ENCODE assay signal across 8 cellular contexts in genomic region chr19:40465025-40465780, GRCh38. TPM values are rescaled to one million over a fixed set of nuclear protein-coding genes. Genes with fewer than 3 reads are reported as not detected.
A peak's percentile ranks its signal among the peaks of the same experiment; 100 is the strongest.
DNase-seq lines count a peak whose midpoint lies in the region; ATAC-seq and TF ChIP-seq lines count a peak whose summit lies in the region.

TSS of gene BLVRB (minus strand) at chr19:40465745. CDS start at chr19:40465688, 57 bp downstream.

- H4K20me1 ChIP-seq in mammary epithelial cell (ENCODE audit: insufficient read depth, low read length) = no peaks in the 10 kb centered on the region

- H3K4me2 ChIP-seq in mammary epithelial cell (ENCODE audit: insufficient read depth, low read depth, low read length) = peak within 1 kb of the TSS; percentile 85

- H3K27me3 ChIP-seq in CD4-positive, CD25-positive, alpha-beta regulatory T cell (ENCODE audit: control insufficient read depth, insufficient read depth, low read length) = peaks cover 7% of the 10 kb centered on the region
- no peaks in the 10 kb centered on the region for H3K27me3 ChIP-seq in Peyer's patch
- H3K27me3 ChIP-seq in mammary epithelial cell (ENCODE audit: insufficient read depth, low read length) = no peaks in the 10 kb centered on the region

- H3K9me3 ChIP-seq in CD4-positive, CD25-positive, alpha-beta regulatory T cell (ENCODE audit: control insufficient read depth in 2 of 2, low read length in 2 of 2) = no peaks in the 10 kb centered on the region
- H3K9me3 ChIP-seq in Peyer's patch (no peaks in the 10 kb centered on the region), mammary epithelial cell (replicated peaks; ENCODE audit: insufficient read depth, low read length) (no peaks in the 10 kb centered on the region)

- peak in 1 of 3 donors; percentile 48 for DNase-seq in CD4-positive, CD25-positive, alpha-beta regulatory T cell
- no peak for DNase-seq in Peyer's patch
- DNase-seq in mammary epithelial cell = peak; percentile 74
- peak; percentile 68 for DNase-seq in kidney tubule cell (ENCODE audit: low spot score)
- DNase-seq in stimulated activated naive CD8-positive, alpha-beta T cell treated with anti-CD3 and anti-CD28 coated beads, Interleukin-15, amount 100 ng/mL, for 72 hours = no peak

- H3K9me3 Mint-ChIP-seq in CD4-positive, CD25-positive, alpha-beta regulatory T cell = no peaks in the 10 kb centered on the region
- H3K9me3 Mint-ChIP-seq in stimulated activated naive CD8-positive, alpha-beta T cell treated with anti-CD3 and anti-CD28 coated beads, Interleukin-15, amount 100 ng/mL, for 72 hours = no peaks in the 10 kb centered on the region

- peak within 1 kb of the TSS; percentile 48 to 93 (median 92) for H3K27ac Mint-ChIP-seq in CD4-positive, CD25-positive, alpha-beta regulatory T cell
- peak within 1 kb of the TSS; percentile 68 to 93 for H3K27ac Mint-ChIP-seq in stimulated activated naive CD8-positive, alpha-beta T cell treated with anti-CD3 and anti-CD28 coated beads, Interleukin-15, amount 100 ng/mL, for 72 hours

- H3K4me3 Mint-ChIP-seq in CD4-positive, CD25-positive, alpha-beta regulatory T cell = peak within 1 kb of the TSS; percentile 19 to 86 (median 82)
- H3K4me3 Mint-ChIP-seq in stimulated activated naive CD8-positive, alpha-beta T cell treated with anti-CD3 and anti-CD28 coated beads, Interleukin-15, amount 100 ng/mL, for 72 hours = peak within 1 kb of the TSS; percentile 84 to 87

- ATAC-seq in CD4-positive, CD25-positive, alpha-beta regulatory T cell (ENCODE audit: low read depth in 2 of 2) = no peak
- ATAC-seq in GM21528 (IDR thresholded peaks at IDR 0.05; ENCODE audit: low FRiP score, unreplicated experiment) (peak; percentile 28), GM19328 (IDR thresholded peaks at IDR 0.05; ENCODE audit: unreplicated experiment) (no peak), HG02678 (IDR thresholded peaks at IDR 0.05; ENCODE audit: unreplicated experiment) (no peak)
- peak; percentile 15 for ATAC-seq in stimulated activated naive CD8-positive, alpha-beta T cell treated with anti-CD3 and anti-CD28 coated beads, Interleukin-15, amount 100 ng/mL, for 72 hours

- H3K4me1 Mint-ChIP-seq in CD4-positive, CD25-positive, alpha-beta regulatory T cell = peaks cover 0 to 30% (median 13%) of the 10 kb centered on the region in 4 donors
- H3K4me1 Mint-ChIP-seq in stimulated activated naive CD8-positive, alpha-beta T cell treated with anti-CD3 and anti-CD28 coated beads, Interleukin-15, amount 100 ng/mL, for 72 hours = peaks cover 28% of the 10 kb centered on the region

- H2AFZ ChIP-seq in mammary epithelial cell (ENCODE audit: low read depth, low read length) = peak within 1 kb of the TSS; percentile 98

- peak within 1 kb of the TSS; percentile 67 for H3K27ac ChIP-seq in CD4-positive, CD25-positive, alpha-beta regulatory T cell (ENCODE audit: insufficient read depth, low read length, poor library complexity, severe bottlenecking)
- H3K27ac ChIP-seq in Peyer's patch (peak within 1 kb of the TSS; percentile 81 to 96 (median 94)), mammary epithelial cell (ENCODE audit: insufficient read depth, low read depth, low read length) (peak within 1 kb of the TSS; percentile 75)

- peaks cover 28% of the 10 kb centered on the region for H3K4me1 ChIP-seq in CD4-positive, CD25-positive, alpha-beta regulatory T cell (ENCODE audit: control insufficient read depth, insufficient read depth, low read length, poor library complexity, severe bottlenecking)
- peaks cover 4 to 50% (median 18%) of the 10 kb centered on the region in 4 donors for H3K4me1 ChIP-seq in Peyer's patch
- H3K4me1 ChIP-seq in mammary epithelial cell (ENCODE audit: insufficient read depth, low read length) = peaks cover 26% of the 10 kb centered on the region

- TF ChIP-seq CTCF in Peyer's patch (IDR thresholded peaks at IDR 0.05) (no peak), mammary epithelial cell (conservative IDR thresholded peaks at IDR 0.05 in 1 of 2, IDR thresholded peaks at IDR 0.05 in 1 of 2; ENCODE audit: extremely low read depth in 1 of 2, insufficient read depth in 1 of 2, low read depth in 1 of 2, low read length in 2 of 2) (no peak)

- no peaks in the 10 kb centered on the region for H3K79me2 ChIP-seq in mammary epithelial cell (ENCODE audit: insufficient read depth, low read length)

- 22% methylated on average over 7 of the region's 32 CpGs for WGBS in mammary epithelial cell (ENCODE audit: low coverage, missing lambda C conversion rate)

- H3K9ac ChIP-seq in mammary epithelial cell (ENCODE audit: insufficient read depth, low read length) = peak within 1 kb of the TSS; percentile 81

- H3K36me3 Mint-ChIP-seq in CD4-positive, CD25-positive, alpha-beta regulatory T cell = no peaks in the 10 kb centered on the region

- H3K36me3 ChIP-seq in CD4-positive, CD25-positive, alpha-beta regulatory T cell (ENCODE audit: control insufficient read depth, insufficient read depth, low read length) = no peaks in the 10 kb centered on the region
- H3K36me3 ChIP-seq in Peyer's patch = no peaks in the 10 kb centered on the region
- no peaks in the 10 kb centered on the region for H3K36me3 ChIP-seq in mammary epithelial cell (ENCODE audit: insufficient read depth, low read length)

- TSS peak; percentile 86 for BruUV-seq in mammary epithelial cell (replicated peaks; lab: Mats Ljungman, UMichigan)

- CTCF ChIA-PET in mammary epithelial cell (lab: Charles Lee; ENCODE audit: low non-redundant PET) = interaction anchor here (0.5 to 1.1 kb wide), 3 partner anchors 39 to 57 kb away, joined by 3 to 5 read pairs (median 4); partner anchors contain the start of gene SERTAD1

- peak; percentile 94 to 98 for TF ChIP-seq POLR2A in Peyer's patch (IDR thresholded peaks at IDR 0.05)

- dilution Hi-C loops in mammary epithelial cell (cut with HindIII; ENCODE audit: low sequenced_read_pairs) = loop anchor here (5.0 kb wide), 3 partner anchors 48 to 147 kb away; no protein-coding TSS in a partner anchor

- in situ Hi-C loops in mammary epithelial cell (cut with MboI; ENCODE audit: low sequenced_read_pairs in 2 of 2) = no loop called here

- peak within 1 kb of the TSS; percentile 86 for H3K4me3 ChIP-seq in CD4-positive, CD25-positive, alpha-beta regulatory T cell (ENCODE audit: low read depth, low read length)
- H3K4me3 ChIP-seq in Peyer's patch = peak within 1 kb of the TSS; percentile 67 to 85 (median 74)
- H3K4me3 ChIP-seq in mammary epithelial cell (replicated peaks in 1 of 3; ENCODE audit: insufficient read depth in 1 of 3, low read depth in 2 of 3, low read length in 3 of 3) = peak within 1 kb of the TSS; percentile 74 to 83 (median 80)

- intact Hi-C loops in mammary epithelial cell (cut with micrococcal nuclease) = loop anchor here (1.0 to 5.0 kb wide), 2 partner anchors 44 to 57 kb away; no protein-coding TSS in a partner anchor

- peaks cover 16% of the 10 kb centered on the region for H3K27me3 Mint-ChIP-seq in CD4-positive, CD25-positive, alpha-beta regulatory T cell
- H3K27me3 Mint-ChIP-seq in stimulated activated naive CD8-positive, alpha-beta T cell treated with anti-CD3 and anti-CD28 coated beads, Interleukin-15, amount 100 ng/mL, for 72 hours = peaks cover 9% of the 10 kb centered on the region

RNA-seq across cellular contexts. Expression of gene BLVRB, which starts in this region (rescaled TPM):
- total RNA-seq in CD4-positive, CD25-positive, alpha-beta regulatory T cell = 6.2 TPM
- 10 to 100 TPM; 19.1 to 48.6 (median 24.1) TPM for polyA plus RNA-seq in CD4-positive, CD25-positive, alpha-beta regulatory T cell
- total RNA-seq in Peyer's patch = 100 to 1,000 TPM; 148 to 277 (median 218) TPM
- 10 to 100 TPM; 57.6 to 92.5 TPM for total RNA-seq in mammary epithelial cell
- 88.3 TPM for polyA plus RNA-seq in mammary epithelial cell
- 52.5 TPM for polyA minus RNA-seq in mammary epithelial cell

Comparison
In these comparisons a context has a peak if more than half of its experiments do, and no peak if none do; other contexts are left out.
1. ATAC-seq: peak in GM21528 (single experiment) and stimulated activated naive CD8-positive, alpha-beta T cell treated with anti-CD3 and anti-CD28 coated beads, Interleukin-15, amount 100 ng/mL, for 72 hours (single experiment); none in CD4-positive, CD25-positive, alpha-beta regulatory T cell (0 of 2), GM19328 (single experiment) and HG02678 (single experiment).
2. DNase-seq: peak in mammary epithelial cell (single experiment) and kidney tubule cell (single experiment); none in Peyer's patch (0 of 3) and stimulated activated naive CD8-positive, alpha-beta T cell treated with anti-CD3 and anti-CD28 coated beads, Interleukin-15, amount 100 ng/mL, for 72 hours (0 of 2).
3. Peak in every context shown above with its lines, with median percentiles within 50 percentile points of each other: H3K27ac ChIP-seq and H3K4me3 ChIP-seq.